In the genomic region with DNA sequence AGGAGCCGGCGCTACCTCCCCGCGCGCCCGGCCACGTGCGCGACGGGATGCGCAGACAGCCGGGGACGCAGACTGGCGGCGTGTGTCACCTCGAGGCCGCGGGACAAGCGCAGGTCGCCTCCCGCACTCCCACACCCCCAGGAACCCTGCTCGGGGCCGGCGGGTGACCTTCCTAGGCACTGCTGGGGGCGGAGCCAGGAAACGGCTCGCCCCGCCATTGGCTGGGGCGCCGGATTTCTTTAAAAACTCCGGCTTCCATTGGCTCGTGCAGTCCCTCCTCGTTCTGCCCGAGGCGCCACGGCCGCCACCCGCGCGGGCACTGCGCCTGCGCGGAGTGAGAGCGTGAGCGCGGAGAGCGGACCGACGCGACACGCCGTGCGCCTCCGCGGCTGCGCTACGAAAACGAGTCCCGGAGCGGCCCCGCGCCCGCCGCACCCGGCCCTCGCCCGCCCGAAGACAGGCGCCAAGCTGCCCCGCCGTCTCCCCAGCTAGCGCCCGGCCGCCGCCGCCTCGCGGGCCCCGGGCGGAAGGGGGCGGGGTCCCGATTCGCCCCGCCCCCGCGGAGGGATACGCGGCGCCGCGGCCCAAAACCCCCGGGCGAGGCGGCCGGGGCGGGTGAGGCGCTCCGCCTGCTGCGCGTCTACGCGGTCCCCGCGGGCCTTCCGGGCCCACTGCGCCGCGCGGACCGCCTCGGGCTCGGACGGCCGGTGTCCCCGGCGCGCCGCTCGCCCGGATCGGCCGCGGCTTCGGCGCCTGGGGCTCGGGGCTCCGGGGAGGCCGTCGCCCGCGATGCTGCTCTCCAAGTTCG, we compare ENCODE assay signal across 8 cellular contexts. TPM values are rescaled to one million over a fixed set of nuclear protein-coding genes. Genes with fewer than 3 reads are reported as not detected.
DNase-seq lines count a peak whose midpoint lies in the region; ATAC-seq and TF ChIP-seq lines count a peak whose summit lies in the region.

A gene (plus strand): TSS at position 614 of the 808 bp plus-strand sequence. CDS start 176 bp downstream, at position 790.

- WGBS in hepatocyte (ENCODE audit: low lambda C conversion rate, missing lambda C conversion rate), result under 1% methylated on average over 49 of the region's 132 CpGs
- WGBS in aorta, 2 donors, result 0 to 1% methylated on average over 89 to 132 of the region's 132 CpGs

- intact Hi-C loops in aorta (cut with DNase I), result loop anchor here in 1 of 2 donors (10.0 kb wide), 1 partner anchor 244 kb away; a partner anchor contains a TSS

- peaks cover 35% of the 10 kb centered on the region for H3K79me2 ChIP-seq in hepatocyte

- DNase-seq in NCI-H2081 treated with DMSO at 0.1 percent for 48 hours (lab: John Stamatoyannopoulos, UW) (peak; percentile 56), T1000 (lab: John Stamatoyannopoulos, UW) (peak; percentile 85), astrocyte of the hippocampus (ENCODE audit: low read depth, low spot score) (peak; percentile 98), hepatocyte (ENCODE audit: low spot score) (peak; percentile 98), renal cortical epithelial cell (ENCODE audit: low read depth) (peak; percentile 83), aorta (peak; percentile 95 to 96)

- H3K4me3 ChIP-seq in hepatocyte, result peak within 1 kb of the TSS; percentile 96
- peak within 1 kb of the TSS; percentile 81 to 86 for H3K4me3 ChIP-seq in aorta (ENCODE audit: low read length in 2 of 2)

- peak within 1 kb of the TSS; percentile 22 for H2AFZ ChIP-seq in hepatocyte

- peak; percentile 70 for ATAC-seq in GM18511 (IDR thresholded peaks at IDR 0.05; ENCODE audit: unreplicated experiment)
- ATAC-seq in HG02981 (IDR thresholded peaks at IDR 0.05; ENCODE audit: unreplicated experiment), result peak; percentile 60
- peak; percentile 88 for ATAC-seq in aorta (ENCODE audit: low FRiP score)

- peaks cover 42% of the 10 kb centered on the region for H4K20me1 ChIP-seq in hepatocyte (ENCODE audit: insufficient read depth, poor library complexity, severe bottlenecking)

- no peak for TF ChIP-seq CTCF in hepatocyte (IDR thresholded peaks at IDR 0.05; ENCODE audit: poor library complexity)

- H3K27me3 ChIP-seq in hepatocyte, result no peaks in the 10 kb centered on the region
- no peaks in the 10 kb centered on the region for H3K27me3 ChIP-seq in aorta (ENCODE audit: control insufficient read depth in 1 of 2, insufficient read depth in 2 of 2, low read length in 1 of 2)

- H3K27ac ChIP-seq in hepatocyte (peak within 1 kb of the TSS; percentile 94), aorta (ENCODE audit: low read depth in 1 of 2, low read length in 2 of 2) (peak within 1 kb of the TSS in 1 of 2 donors; percentile 60)

- peak within 1 kb of the TSS; percentile 97 for H3K4me2 ChIP-seq in hepatocyte

- no peaks in the 10 kb centered on the region for H3K9me2 ChIP-seq in hepatocyte (replicated peaks; ENCODE audit: insufficient read depth)

- H3K36me3 ChIP-seq in hepatocyte (replicated peaks; ENCODE audit: insufficient read depth, low read depth) (no peaks in the 10 kb centered on the region), aorta (ENCODE audit: control insufficient read depth in 1 of 2, insufficient read depth in 2 of 2, low read length in 1 of 2) (peaks cover 0 to 3% of the 10 kb centered on the region in 2 donors)

- H3K9me3 ChIP-seq in hepatocyte (ENCODE audit: low read depth) (no peaks in the 10 kb centered on the region), aorta (ENCODE audit: control insufficient read depth, low read length) (no peaks in the 10 kb centered on the region)

- H3K4me1 ChIP-seq in hepatocyte (ENCODE audit: insufficient read depth) (peaks cover 34% of the 10 kb centered on the region), aorta (ENCODE audit: control insufficient read depth in 1 of 2, insufficient read depth in 2 of 2, low read length in 2 of 2) (no peaks in the 10 kb centered on the region)

RNA-seq across cellular contexts. Expression of the gene that starts here (rescaled TPM):
- total RNA-seq in hepatocyte, result 71.8 and 81.1 TPM in 2 replicates
- 131 and 138 TPM in 2 replicates for polyA plus RNA-seq in hepatocyte
- 26.3 and 40.3 TPM in 2 replicates for total RNA-seq in renal cortical epithelial cell
- 10 to 100 TPM; 41.4 to 74.9 TPM for total RNA-seq in aorta
- 10 to 100 TPM; 11.0 to 16.0 TPM for polyA plus RNA-seq in aorta
